ENCODE assay signal across 2 cellular contexts in genomic region chr19:42202290-42202867, GRCh38.
TF ChIP-seq lines count a peak whose summit lies in the region.

No MANE protein-coding gene starts in this region.

TF ChIP-seq in liver, 16 proteins besides CTCF, POLR2A, EP300 and RAD21:
- TF ChIP-seq ATF3 (IDR thresholded peaks at IDR 0.05) (no peak), FOXA2 (IDR thresholded peaks at IDR 0.05) (no peak), GABPA (IDR thresholded peaks at IDR 0.05 in 1 of 2, conservative IDR thresholded peaks at IDR 0.05 in 1 of 2) (no peak), JUND (IDR thresholded peaks at IDR 0.05) (no peak), HNF4A (conservative IDR thresholded peaks at IDR 0.05) (no peak), FOXA1 (IDR thresholded peaks at IDR 0.05) (no peak), NR2F2 (IDR thresholded peaks at IDR 0.05) (no peak), HNF4G (IDR thresholded peaks at IDR 0.05) (no peak), SP1 (IDR thresholded peaks at IDR 0.05) (no peak), MAX (IDR thresholded peaks at IDR 0.05) (no peak)

TF ChIP-seq in HepG2, 621 proteins besides CTCF, POLR2A, EP300 and RAD21:
- no peak for TF ChIP-seq TFE3 (CRISPR knock-in tag; IDR thresholded peaks at IDR 0.05)
- TF ChIP-seq ZSCAN20 (CRISPR knock-in tag; IDR thresholded peaks at IDR 0.05; ENCODE audit: borderline replicate concordance), result no peak
- no peak for TF ChIP-seq KDM5A (IDR thresholded peaks at IDR 0.05; ENCODE audit: borderline replicate concordance, low read length)
- TF ChIP-seq RERE (CRISPR knock-in tag; IDR thresholded peaks at IDR 0.05; ENCODE audit: low read depth), result no peak
- TF ChIP-seq TERF1 (CRISPR knock-in tag; IDR thresholded peaks at IDR 0.05), result no peak
- no peak for TF ChIP-seq E2F1 (CRISPR knock-in tag; IDR thresholded peaks at IDR 0.05)
- no peak for TF ChIP-seq ZNF350 (CRISPR knock-in tag; IDR thresholded peaks at IDR 0.05; ENCODE audit: borderline replicate concordance, low read depth)
- TF ChIP-seq TSC22D2 (CRISPR knock-in tag; IDR thresholded peaks at IDR 0.05; ENCODE audit: borderline replicate concordance), result no peak
- TF ChIP-seq TRAFD1 (CRISPR knock-in tag; IDR thresholded peaks at IDR 0.05; ENCODE audit: borderline replicate concordance), result no peak
- TF ChIP-seq ZNF598 (CRISPR knock-in tag; IDR thresholded peaks at IDR 0.05; ENCODE audit: borderline replicate concordance), result no peak
- TF ChIP-seq HNF1B (CRISPR knock-in tag; IDR thresholded peaks at IDR 0.05), result no peak
- no peak for TF ChIP-seq CHD4 (IDR thresholded peaks at IDR 0.05; ENCODE audit: borderline replicate concordance, low read length)
- no peak for TF ChIP-seq MXI1 (IDR thresholded peaks at IDR 0.05; ENCODE audit: borderline replicate concordance, low read depth, low read length)
- TF ChIP-seq ZNF878 (CRISPR knock-in tag; IDR thresholded peaks at IDR 0.05), result no peak
- no peak for TF ChIP-seq FOXM1 (CRISPR knock-in tag; IDR thresholded peaks at IDR 0.05)
- no peak for TF ChIP-seq CREB1 (IDR thresholded peaks at IDR 0.05)
- no peak for TF ChIP-seq CREB1 (CRISPR knock-in tag; IDR thresholded peaks at IDR 0.05)
- no peak for TF ChIP-seq IKZF1 (IDR thresholded peaks at IDR 0.05)
- no peak for TF ChIP-seq ATF6 (CRISPR knock-in tag; conservative IDR thresholded peaks at IDR 0.05)
TF ChIP-seq in HepG2: peak in this region for 0.
